In genomic region chrY:13751289-13752071, GRCh38 we compare ENCODE assay signal across 10 cellular contexts. TPM values are rescaled to one million over a fixed set of nuclear protein-coding genes. Genes with fewer than 3 reads are reported as not detected.
A peak's percentile ranks its signal among the peaks of the same experiment; 100 is the strongest.
DNase-seq lines count a peak whose midpoint lies in the region; ATAC-seq lines count a peak whose summit lies in the region.
"Had no signal": no experiment of that assay in that cellular context is flagged by ENCODE, and none has a peak within 500 bp of the region (broad histone marks: within the 10 kb centered on the region; RNA-seq: fewer than 3 reads in every experiment).

No MANE protein-coding gene starts in this region.

- peak overlapping the region; percentile 85 for H3K27ac Mint-ChIP-seq in activated CD4-positive, alpha-beta T cell treated with anti-CD3 and anti-CD28 coated beads, Interleukin-2, amount 10 ng/mL, durations not matched to agents 7 days and 5 days

- CTCF ChIA-PET in activated CD4-positive, alpha-beta T cell treated with anti-CD3 and anti-CD28 coated beads, Interleukin-2, amount 10 ng/mL, durations not matched to agents 7 days and 5 days (lab: Charles Lee): no interaction called here

- H3K27me3 Mint-ChIP-seq in activated CD4-positive, alpha-beta T cell treated with anti-CD3 and anti-CD28 coated beads, Interleukin-2, amount 10 ng/mL, durations not matched to agents 7 days and 5 days: no peaks in the 10 kb centered on the region

- peak overlapping the region; percentile 68 for H3K4me3 Mint-ChIP-seq in activated CD4-positive, alpha-beta T cell treated with anti-CD3 and anti-CD28 coated beads, Interleukin-2, amount 10 ng/mL, durations not matched to agents 7 days and 5 days

- no peaks in the 10 kb centered on the region for H3K36me3 Mint-ChIP-seq in activated CD4-positive, alpha-beta T cell treated with anti-CD3 and anti-CD28 coated beads, Interleukin-2, amount 10 ng/mL, durations not matched to agents 7 days and 5 days (ENCODE audit: low read depth)

- H3K9me3 Mint-ChIP-seq in activated CD4-positive, alpha-beta T cell treated with anti-CD3 and anti-CD28 coated beads, Interleukin-2, amount 10 ng/mL, durations not matched to agents 7 days and 5 days: no peaks in the 10 kb centered on the region

- POLR2A ChIA-PET in activated CD4-positive, alpha-beta T cell treated with anti-CD3 and anti-CD28 coated beads, Interleukin-2, amount 10 ng/mL, durations not matched to agents 7 days and 5 days (lab: Charles Lee): no interaction called here

- ATAC-seq in HG02642 (IDR thresholded peaks at IDR 0.05; ENCODE audit: poor library complexity, unreplicated experiment) (peak; percentile 95), GM21360 (IDR thresholded peaks at IDR 0.05; ENCODE audit: unreplicated experiment) (no peak)

- peaks cover 13% of the 10 kb centered on the region for H3K4me1 Mint-ChIP-seq in activated CD4-positive, alpha-beta T cell treated with anti-CD3 and anti-CD28 coated beads, Interleukin-2, amount 10 ng/mL, durations not matched to agents 7 days and 5 days

- peak; percentile 10 for DNase-seq in CD1c-positive myeloid dendritic cell (ENCODE audit: extremely low spot score)
- DNase-seq in activated CD4-positive, alpha-beta T cell treated with anti-CD3 and anti-CD28 coated beads, Interleukin-2, amount 10 ng/mL, durations not matched to agents 7 days and 5 days: peak; percentile 42
- peak; percentile 61 for DNase-seq in iPS-NIHi11 (ENCODE audit: low spot score)
- DNase-seq in NCI-H524 treated with DMSO at 0.1 percent for 48 hours (lab: John Stamatoyannopoulos, UW): no peak
- no peak for DNase-seq in NCI-H748 treated with DMSO at 0.1 percent for 48 hours (lab: John Stamatoyannopoulos, UW)
- DNase-seq in NCI-H146 treated with DMSO at 0.1 percent for 48 hours (lab: John Stamatoyannopoulos, UW; ENCODE audit: unreplicated experiment): no peak

RNA-seq across cellular contexts. Expression of gene TMSB4Y, which starts 47.8 kb away (rescaled TPM):
- 1 to 10 TPM in 1 of 2 experiments, under 1 TPM in 1; 0.62 to 1.3 TPM for total RNA-seq in activated CD4-positive, alpha-beta T cell treated with anti-CD3 and anti-CD28 coated beads, Interleukin-2, amount 10 ng/mL, durations not matched to agents 7 days and 5 days
- total RNA-seq: fibroblast of lung, RPMI7951 had no signal

Comparison
In these comparisons a context has a peak if more than half of its experiments do, and no peak if none do; other contexts are left out.
1. DNase-seq: peak in CD1c-positive myeloid dendritic cell (single experiment), activated CD4-positive, alpha-beta T cell treated with anti-CD3 and anti-CD28 coated beads, Interleukin-2, amount 10 ng/mL, durations not matched to agents 7 days and 5 days (single experiment) and iPS-NIHi11 (single experiment); none in NCI-H524 treated with DMSO at 0.1 percent for 48 hours (single experiment), NCI-H748 treated with DMSO at 0.1 percent for 48 hours (single experiment) and NCI-H146 treated with DMSO at 0.1 percent for 48 hours (single experiment).